In the genomic region with DNA sequence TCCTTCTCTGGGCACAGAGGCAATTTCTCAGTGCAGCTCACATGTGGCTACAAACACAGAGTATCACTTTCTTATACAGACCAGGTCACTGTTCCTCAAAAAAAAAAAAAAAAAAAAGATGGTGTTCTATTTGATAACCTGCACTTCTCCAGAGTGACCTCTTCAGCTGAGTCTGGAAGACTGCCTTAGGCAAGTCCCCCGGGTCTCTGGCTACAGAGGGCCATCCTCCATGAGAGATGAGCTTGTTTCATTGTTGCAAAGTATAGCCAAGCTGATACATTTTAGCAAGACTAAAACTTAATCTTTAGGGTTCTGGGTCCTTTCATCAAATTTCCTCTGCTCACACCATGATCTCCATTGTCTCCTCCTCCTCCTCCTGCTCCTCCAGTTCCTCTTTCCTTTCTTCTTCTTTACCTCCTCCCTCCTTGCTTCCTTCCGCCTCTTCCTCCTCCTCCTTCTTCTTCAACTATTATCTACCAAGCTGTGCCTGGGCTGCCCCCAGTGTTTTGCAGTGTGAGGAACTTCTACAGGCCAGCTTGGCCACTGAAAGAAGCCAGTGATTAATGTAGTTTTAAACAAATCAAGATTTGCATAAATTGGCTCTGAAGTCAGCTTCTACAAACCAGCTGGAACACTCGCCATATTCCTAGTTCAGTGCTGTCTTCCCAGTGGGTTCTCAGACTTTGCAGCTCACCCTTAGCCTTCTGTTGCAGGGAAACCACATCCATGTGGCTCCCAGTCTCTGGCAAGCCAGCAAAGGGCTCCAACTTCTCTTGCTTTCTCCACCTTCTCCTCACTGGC, we compare ENCODE assay signal across 1 cellular context.
TF ChIP-seq lines count a peak whose summit lies in the region.

No MANE protein-coding gene starts in this region.

TF ChIP-seq in K562, 482 proteins besides CTCF, POLR2A, EP300 and RAD21 (continued from another document and continues in another):
- TF ChIP-seq ZNF830 (CRISPR knock-in tag; IDR thresholded peaks at IDR 0.05) (no peak), FOXP1 (CRISPR knock-in tag; IDR thresholded peaks at IDR 0.05) (no peak), CHD2 (IDR thresholded peaks at IDR 0.05; ENCODE audit: low read depth, low read length) (no peak), L3MBTL2 (IDR thresholded peaks at IDR 0.05) (no peak), TCF3 (CRISPR knock-in tag; IDR thresholded peaks at IDR 0.05) (no peak), SIX5 (IDR thresholded peaks at IDR 0.05; ENCODE audit: borderline replicate concordance in 1 of 2, insufficient read depth in 1 of 2, low read depth in 1 of 2, low read length in 2 of 2) (no peak), ELF1 (tag; IDR thresholded peaks at IDR 0.05) (no peak), ZNF431 (CRISPR knock-in tag; IDR thresholded peaks at IDR 0.05) (no peak), SRSF1 (IDR thresholded peaks at IDR 0.05; ENCODE audit: low read depth, low read length) (no peak), FOXA3 (CRISPR knock-in tag; conservative IDR thresholded peaks at IDR 0.05 in 1 of 2, IDR thresholded peaks at IDR 0.05 in 1 of 2) (no peak), ATF1 (CRISPR knock-in tag; IDR thresholded peaks at IDR 0.05) (no peak), ATF1 (tag; IDR thresholded peaks at IDR 0.05) (no peak), CBX2 (IDR thresholded peaks at IDR 0.05; ENCODE audit: insufficient read depth, low read length, poor library complexity, severe bottlenecking) (no peak), ZZZ3 (IDR thresholded peaks at IDR 0.05) (no peak), BRD9 (IDR thresholded peaks at IDR 0.05; ENCODE audit: low read depth, partially characterized antibody) (no peak), KLF6 (CRISPR knock-in tag; IDR thresholded peaks at IDR 0.05; ENCODE audit: borderline replicate concordance) (no peak), RBFOX2 (IDR thresholded peaks at IDR 0.05; ENCODE audit: low read depth, low read length) (no peak), SMARCE1 (IDR thresholded peaks at IDR 0.05) (peak; percentile 57; the same call in 1 of the 2 replicates), NFIX (CRISPR knock-in tag; IDR thresholded peaks at IDR 0.05; ENCODE audit: low read depth) (no peak), NRF1 (conservative IDR thresholded peaks at IDR 0.05 in 1 of 2, IDR thresholded peaks at IDR 0.05 in 1 of 2) (no peak), ZNF77 (CRISPR knock-in tag; IDR thresholded peaks at IDR 0.05) (no peak), ZNF311 (CRISPR knock-in tag; IDR thresholded peaks at IDR 0.05) (peak; percentile 75), DNMT1 (IDR thresholded peaks at IDR 0.05) (no peak), NR1H2 (CRISPR knock-in tag; IDR thresholded peaks at IDR 0.05) (no peak), RUNX1 (IDR thresholded peaks at IDR 0.05; ENCODE audit: low read depth) (no peak), RB1 (IDR thresholded peaks at IDR 0.05; ENCODE audit: low read depth) (no peak), FOS (IDR thresholded peaks at IDR 0.05; ENCODE audit: extremely low read depth, insufficient read length) (no peak), ARID1B (IDR thresholded peaks at IDR 0.05) (peak; percentile 55), MCM3 (IDR thresholded peaks at IDR 0.05) (no peak), RNF2 (IDR thresholded peaks at IDR 0.05) (no peak), ZNF174 (CRISPR knock-in tag; IDR thresholded peaks at IDR 0.05) (no peak), TRIM24 (IDR thresholded peaks at IDR 0.05) (0 out of 4 replicates have a peak, but pooled peaks of 1 of the 2 experiments have one; percentile 12), ZNF140 (CRISPR knock-in tag; IDR thresholded peaks at IDR 0.05) (no peak), JUN (IDR thresholded peaks at IDR 0.05; ENCODE audit: borderline replicate concordance, low read depth, low read length) (no peak), JUN (CRISPR knock-in tag; IDR thresholded peaks at IDR 0.05; ENCODE audit: borderline replicate concordance) (no peak), ZNF143 (CRISPR knock-in tag; IDR thresholded peaks at IDR 0.05) (no peak), SOX6 (IDR thresholded peaks at IDR 0.05) (peak; percentile 85), ATF7 (IDR thresholded peaks at IDR 0.05) (no peak)
- TF ChIP-seq, protein P1, sequence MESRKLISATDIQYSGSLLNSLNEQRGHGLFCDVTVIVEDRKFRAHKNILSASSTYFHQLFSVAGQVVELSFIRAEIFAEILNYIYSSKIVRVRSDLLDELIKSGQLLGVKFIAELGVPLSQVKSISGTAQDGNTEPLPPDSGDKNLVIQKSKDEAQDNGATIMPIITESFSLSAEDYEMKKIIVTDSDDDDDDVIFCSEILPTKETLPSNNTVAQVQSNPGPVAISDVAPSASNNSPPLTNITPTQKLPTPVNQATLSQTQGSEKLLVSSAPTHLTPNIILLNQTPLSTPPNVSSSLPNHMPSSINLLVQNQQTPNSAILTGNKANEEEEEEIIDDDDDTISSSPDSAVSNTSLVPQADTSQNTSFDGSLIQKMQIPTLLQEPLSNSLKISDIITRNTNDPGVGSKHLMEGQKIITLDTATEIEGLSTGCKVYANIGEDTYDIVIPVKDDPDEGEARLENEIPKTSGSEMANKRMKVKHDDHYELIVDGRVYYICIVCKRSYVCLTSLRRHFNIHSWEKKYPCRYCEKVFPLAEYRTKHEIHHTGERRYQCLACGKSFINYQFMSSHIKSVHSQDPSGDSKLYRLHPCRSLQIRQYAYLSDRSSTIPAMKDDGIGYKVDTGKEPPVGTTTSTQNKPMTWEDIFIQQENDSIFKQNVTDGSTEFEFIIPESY (CRISPR knock-in tag; IDR thresholded peaks at IDR 0.05), result no peak
- TF ChIP-seq, protein P2, sequence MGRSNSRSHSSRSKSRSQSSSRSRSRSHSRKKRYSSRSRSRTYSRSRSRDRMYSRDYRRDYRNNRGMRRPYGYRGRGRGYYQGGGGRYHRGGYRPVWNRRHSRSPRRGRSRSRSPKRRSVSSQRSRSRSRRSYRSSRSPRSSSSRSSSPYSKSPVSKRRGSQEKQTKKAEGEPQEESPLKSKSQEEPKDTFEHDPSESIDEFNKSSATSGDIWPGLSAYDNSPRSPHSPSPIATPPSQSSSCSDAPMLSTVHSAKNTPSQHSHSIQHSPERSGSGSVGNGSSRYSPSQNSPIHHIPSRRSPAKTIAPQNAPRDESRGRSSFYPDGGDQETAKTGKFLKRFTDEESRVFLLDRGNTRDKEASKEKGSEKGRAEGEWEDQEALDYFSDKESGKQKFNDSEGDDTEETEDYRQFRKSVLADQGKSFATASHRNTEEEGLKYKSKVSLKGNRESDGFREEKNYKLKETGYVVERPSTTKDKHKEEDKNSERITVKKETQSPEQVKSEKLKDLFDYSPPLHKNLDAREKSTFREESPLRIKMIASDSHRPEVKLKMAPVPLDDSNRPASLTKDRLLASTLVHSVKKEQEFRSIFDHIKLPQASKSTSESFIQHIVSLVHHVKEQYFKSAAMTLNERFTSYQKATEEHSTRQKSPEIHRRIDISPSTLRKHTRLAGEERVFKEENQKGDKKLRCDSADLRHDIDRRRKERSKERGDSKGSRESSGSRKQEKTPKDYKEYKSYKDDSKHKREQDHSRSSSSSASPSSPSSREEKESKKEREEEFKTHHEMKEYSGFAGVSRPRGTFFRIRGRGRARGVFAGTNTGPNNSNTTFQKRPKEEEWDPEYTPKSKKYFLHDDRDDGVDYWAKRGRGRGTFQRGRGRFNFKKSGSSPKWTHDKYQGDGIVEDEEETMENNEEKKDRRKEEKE (IDR thresholded peaks at IDR 0.05; ENCODE audit: borderline replicate concordance in 1 of 2, control insufficient read depth in 1 of 2, low read depth in 2 of 2, low read length in 1 of 2), result no peak
- TF ChIP-seq, protein P3, sequence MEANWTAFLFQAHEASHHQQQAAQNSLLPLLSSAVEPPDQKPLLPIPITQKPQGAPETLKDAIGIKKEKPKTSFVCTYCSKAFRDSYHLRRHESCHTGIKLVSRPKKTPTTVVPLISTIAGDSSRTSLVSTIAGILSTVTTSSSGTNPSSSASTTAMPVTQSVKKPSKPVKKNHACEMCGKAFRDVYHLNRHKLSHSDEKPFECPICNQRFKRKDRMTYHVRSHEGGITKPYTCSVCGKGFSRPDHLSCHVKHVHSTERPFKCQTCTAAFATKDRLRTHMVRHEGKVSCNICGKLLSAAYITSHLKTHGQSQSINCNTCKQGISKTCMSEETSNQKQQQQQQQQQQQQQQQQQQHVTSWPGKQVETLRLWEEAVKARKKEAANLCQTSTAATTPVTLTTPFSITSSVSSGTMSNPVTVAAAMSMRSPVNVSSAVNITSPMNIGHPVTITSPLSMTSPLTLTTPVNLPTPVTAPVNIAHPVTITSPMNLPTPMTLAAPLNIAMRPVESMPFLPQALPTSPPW (CRISPR knock-in tag; IDR thresholded peaks at IDR 0.05), result no peak; the same call in 1 of the 2 replicates
- TF ChIP-seq, protein P4, sequence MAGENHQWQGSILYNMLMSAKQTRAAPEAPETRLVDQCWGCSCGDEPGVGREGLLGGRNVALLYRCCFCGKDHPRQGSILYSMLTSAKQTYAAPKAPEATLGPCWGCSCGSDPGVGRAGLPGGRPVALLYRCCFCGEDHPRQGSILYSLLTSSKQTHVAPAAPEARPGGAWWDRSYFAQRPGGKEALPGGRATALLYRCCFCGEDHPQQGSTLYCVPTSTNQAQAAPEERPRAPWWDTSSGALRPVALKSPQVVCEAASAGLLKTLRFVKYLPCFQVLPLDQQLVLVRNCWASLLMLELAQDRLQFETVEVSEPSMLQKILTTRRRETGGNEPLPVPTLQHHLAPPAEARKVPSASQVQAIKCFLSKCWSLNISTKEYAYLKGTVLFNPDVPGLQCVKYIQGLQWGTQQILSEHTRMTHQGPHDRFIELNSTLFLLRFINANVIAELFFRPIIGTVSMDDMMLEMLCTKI (IDR thresholded peaks at IDR 0.05; ENCODE audit: partially characterized antibody), result no peak
- TF ChIP-seq, protein P5, sequence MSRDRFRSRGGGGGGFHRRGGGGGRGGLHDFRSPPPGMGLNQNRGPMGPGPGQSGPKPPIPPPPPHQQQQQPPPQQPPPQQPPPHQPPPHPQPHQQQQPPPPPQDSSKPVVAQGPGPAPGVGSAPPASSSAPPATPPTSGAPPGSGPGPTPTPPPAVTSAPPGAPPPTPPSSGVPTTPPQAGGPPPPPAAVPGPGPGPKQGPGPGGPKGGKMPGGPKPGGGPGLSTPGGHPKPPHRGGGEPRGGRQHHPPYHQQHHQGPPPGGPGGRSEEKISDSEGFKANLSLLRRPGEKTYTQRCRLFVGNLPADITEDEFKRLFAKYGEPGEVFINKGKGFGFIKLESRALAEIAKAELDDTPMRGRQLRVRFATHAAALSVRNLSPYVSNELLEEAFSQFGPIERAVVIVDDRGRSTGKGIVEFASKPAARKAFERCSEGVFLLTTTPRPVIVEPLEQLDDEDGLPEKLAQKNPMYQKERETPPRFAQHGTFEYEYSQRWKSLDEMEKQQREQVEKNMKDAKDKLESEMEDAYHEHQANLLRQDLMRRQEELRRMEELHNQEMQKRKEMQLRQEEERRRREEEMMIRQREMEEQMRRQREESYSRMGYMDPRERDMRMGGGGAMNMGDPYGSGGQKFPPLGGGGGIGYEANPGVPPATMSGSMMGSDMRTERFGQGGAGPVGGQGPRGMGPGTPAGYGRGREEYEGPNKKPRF (IDR thresholded peaks at IDR 0.05; ENCODE audit: low read depth, low read length), result no peak
- TF ChIP-seq, protein P6, sequence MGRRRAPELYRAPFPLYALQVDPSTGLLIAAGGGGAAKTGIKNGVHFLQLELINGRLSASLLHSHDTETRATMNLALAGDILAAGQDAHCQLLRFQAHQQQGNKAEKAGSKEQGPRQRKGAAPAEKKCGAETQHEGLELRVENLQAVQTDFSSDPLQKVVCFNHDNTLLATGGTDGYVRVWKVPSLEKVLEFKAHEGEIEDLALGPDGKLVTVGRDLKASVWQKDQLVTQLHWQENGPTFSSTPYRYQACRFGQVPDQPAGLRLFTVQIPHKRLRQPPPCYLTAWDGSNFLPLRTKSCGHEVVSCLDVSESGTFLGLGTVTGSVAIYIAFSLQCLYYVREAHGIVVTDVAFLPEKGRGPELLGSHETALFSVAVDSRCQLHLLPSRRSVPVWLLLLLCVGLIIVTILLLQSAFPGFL (CRISPR knock-in tag; IDR thresholded peaks at IDR 0.05), result no peak
